18 cellular contexts compared by ENCODE assay signal in genomic region chr15:66858423-66859207, GRCh38.
"Had no signal": no experiment of that assay in that cellular context is flagged by ENCODE, and none has a peak within 500 bp of the region (broad histone marks: within the 10 kb centered on the region; RNA-seq: fewer than 3 reads in every experiment).

No MANE protein-coding gene starts in this region.

- H3K4me3 ChIP-seq: ascending aorta, breast epithelium, left lung, right atrium auricular region, skin epidermis, tibial nerve had no signal

- FAIRE-seq: kidney had no signal

- H3K9me3 ChIP-seq: ascending aorta, breast epithelium, left lung, right atrium auricular region, tibial nerve had no signal

- ATAC-seq: activated naive CD8-positive, alpha-beta T cell treated with anti-CD3 and anti-CD28 coated beads, Interleukin-2, amount 50 U/mL, for 24 hours; left lung; natural killer cell had no signal

- H3K27ac ChIP-seq: ascending aorta, breast epithelium, left lung, right atrium auricular region, skin epidermis, tibial nerve had no signal

- DNase-seq: activated CD4-positive, alpha-beta T cell treated with anti-CD3 and anti-CD28 coated beads, Interleukin-2, amount 50 U/mL, for 1 hour; activated naive CD4-positive, alpha-beta T cell treated with anti-CD3 and anti-CD28 coated beads for 36 hours; activated naive CD8-positive, alpha-beta T cell treated with anti-CD3 and anti-CD28 coated beads, Interleukin-2, amount 50 U/mL, for 24 hours; activated T-cell treated with anti-CD3 and anti-CD28 coated beads for 4 hours; erythroblast; hippocampal formation; kidney; left lung; natural killer cell; stimulated activated CD4-positive, alpha-beta T cell treated with anti-CD3 and anti-CD28 coated beads, Interleukin-15, amount 100 ng/mL, for 24 hours; stimulated activated CD4-positive, alpha-beta T cell treated with anti-CD3 and anti-CD28 coated beads, Interleukin-4, amount 100 ng/mL, for 24 hours; stimulated activated naive CD4-positive, alpha-beta T cell treated with Interleukin-2 at 50 U/mL for 16 hours; substantia nigra had no signal

- H3K36me3 ChIP-seq: ascending aorta, breast epithelium, left lung, right atrium auricular region, tibial nerve had no signal

- H3K4me1 ChIP-seq: ascending aorta, breast epithelium had no signal

- H3K27me3 ChIP-seq: ascending aorta, breast epithelium, left lung, right atrium auricular region, tibial nerve had no signal
